In the genomic region with DNA sequence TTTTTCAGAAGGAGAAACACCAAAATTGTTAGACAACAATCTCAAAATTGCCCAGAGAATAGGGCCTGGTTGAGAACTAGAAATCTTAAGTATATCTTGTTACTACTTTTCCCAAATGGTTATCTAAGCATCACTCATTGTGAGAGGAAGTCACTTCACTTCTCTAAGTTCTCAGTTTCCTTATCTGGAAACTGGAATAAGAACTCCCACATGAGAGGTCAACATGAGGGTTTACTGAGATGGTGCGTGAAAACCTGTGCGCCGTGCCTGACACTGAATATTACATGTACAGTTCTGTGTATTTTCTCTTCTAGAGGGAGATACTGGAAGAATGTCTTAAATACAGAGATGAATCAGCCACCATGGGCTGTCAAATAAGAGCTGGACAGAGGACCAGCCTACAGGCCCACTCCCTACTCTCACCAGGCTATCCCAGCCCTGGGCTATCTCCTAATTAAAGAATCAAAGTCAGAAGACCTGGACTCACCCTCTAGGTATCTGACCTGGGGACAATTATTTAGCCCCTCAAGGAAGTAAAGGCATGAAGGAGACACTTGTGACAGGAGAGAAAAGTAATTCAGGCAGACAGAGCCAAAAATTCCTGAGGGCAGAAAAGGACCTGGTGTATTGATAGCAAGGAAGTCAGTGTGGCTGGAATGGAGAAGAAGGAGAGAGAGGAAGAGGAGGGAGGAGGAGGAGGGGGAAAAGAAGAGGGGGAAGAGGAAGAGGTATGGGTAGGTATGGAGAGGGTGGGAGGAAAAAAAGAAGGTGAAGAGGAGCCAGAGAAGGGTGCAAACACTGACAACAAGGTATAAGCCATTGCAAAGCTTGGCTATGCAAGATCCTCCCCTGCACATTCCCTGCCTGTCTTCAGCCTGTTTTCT, we compare ENCODE assay signal across 26 cellular contexts.
"Had no signal": no experiment of that assay in that cellular context is flagged by ENCODE, and none has a peak within 500 bp of the region (broad histone marks: within the 10 kb centered on the region; RNA-seq: fewer than 3 reads in every experiment).

No MANE protein-coding gene starts in this region.

- H3K36me3 ChIP-seq: ascending aorta, heart right ventricle, left lung, neutrophil, stomach, thoracic aorta, upper lobe of left lung had no signal

- DNase-seq: activated CD4-positive, alpha-beta T cell treated with anti-CD3 and anti-CD28 coated beads, Interleukin-2, amount 50 U/mL, for 1 hour; activated CD4-positive, CD25-positive, alpha-beta regulatory T cell treated with anti-CD3 and anti-CD28 coated beads, Interleukin-2, amount 50 U/mL, for 72 hours; activated CD8-positive, alpha-beta memory T cell treated with anti-CD3 and anti-CD28 coated beads, Interleukin-2, amount 50 U/mL, for 48 hours; activated effector memory CD4-positive, alpha-beta T cell treated with Interleukin-2 at 50 U/mL for 16 hours; activated naive CD4-positive, alpha-beta T cell treated with anti-CD3 and anti-CD28 coated beads, Interleukin-2, amount 10 ng/mL, durations not matched to agents 7 days and 5 days; activated naive CD8-positive, alpha-beta T cell treated with anti-CD3 and anti-CD28 coated beads, Interleukin-2, amount 50 U/mL, for 24 hours; activated T-cell treated with anti-CD3 and anti-CD28 coated beads, Interleukin-2, amount 50 U/mL, for 48 hours; cortex of kidney; effector CD8-positive, alpha-beta T cell; heart right ventricle; left lung; stimulated activated CD4-positive, alpha-beta T cell treated with anti-CD3 and anti-CD28 coated beads, Interleukin-4, amount 100 ng/mL, for 24 hours; stomach; T-cell; upper lobe of left lung had no signal

- H3K9ac ChIP-seq: parathyroid adenoma had no signal

- H3K27me3 ChIP-seq: ascending aorta, heart right ventricle, left lung, neutrophil, stomach, upper lobe of left lung had no signal

- H3K36me3 Mint-ChIP-seq: activated naive CD4-positive, alpha-beta T cell treated with anti-CD3 and anti-CD28 coated beads, Interleukin-2, amount 10 ng/mL, durations not matched to agents 7 days and 5 days; natural killer cell treated with Interleukin-12 subunit alpha and Interleukin-12 subunit beta and Interleukin-15 and Interleukin-18, amount 100 ng/mL, for 72 hours; stimulated activated effector memory CD8-positive, alpha-beta T cell treated with anti-CD3 and anti-CD28 coated beads, Interleukin-12 subunit alpha, Interleukin-12 subunit beta, amount 100 ng/mL, for 72 hours; T-cell had no signal

- H3K27me3 Mint-ChIP-seq: activated naive CD8-positive, alpha-beta T cell treated with anti-CD3 and anti-CD28 coated beads, Interleukin-2, amount 50 U/mL, for 24 hours; memory B cell had no signal

- H3K27ac ChIP-seq: heart right ventricle, left lung, neutrophil, parathyroid adenoma, VCaP had no signal

- H3K4me1 Mint-ChIP-seq: activated naive CD4-positive, alpha-beta T cell treated with anti-CD3 and anti-CD28 coated beads, Interleukin-2, amount 10 ng/mL, durations not matched to agents 7 days and 5 days; activated naive CD8-positive, alpha-beta T cell treated with anti-CD3 and anti-CD28 coated beads, Interleukin-2, amount 50 U/mL, for 24 hours; central memory CD8-positive, alpha-beta T cell; memory B cell; stimulated activated effector memory CD8-positive, alpha-beta T cell treated with anti-CD3 and anti-CD28 coated beads, Interleukin-12 subunit alpha, Interleukin-12 subunit beta, amount 100 ng/mL, for 72 hours; T-cell had no signal

- H3K9me3 ChIP-seq: neutrophil had no signal

- H3K4me3 ChIP-seq: ascending aorta, heart right ventricle, left lung, stomach, thoracic aorta, upper lobe of left lung had no signal

- H2AFZ ChIP-seq: parathyroid adenoma had no signal

- H3K4me3 Mint-ChIP-seq: activated naive CD4-positive, alpha-beta T cell treated with anti-CD3 and anti-CD28 coated beads, Interleukin-2, amount 10 ng/mL, durations not matched to agents 7 days and 5 days; activated naive CD8-positive, alpha-beta T cell treated with anti-CD3 and anti-CD28 coated beads, Interleukin-2, amount 50 U/mL, for 24 hours; central memory CD8-positive, alpha-beta T cell; memory B cell; natural killer cell treated with Interleukin-12 subunit alpha and Interleukin-12 subunit beta and Interleukin-15 and Interleukin-18, amount 100 ng/mL, for 72 hours; stimulated activated effector memory CD8-positive, alpha-beta T cell treated with anti-CD3 and anti-CD28 coated beads, Interleukin-12 subunit alpha, Interleukin-12 subunit beta, amount 100 ng/mL, for 72 hours; T-cell had no signal

- H3K9me3 Mint-ChIP-seq: activated naive CD4-positive, alpha-beta T cell treated with anti-CD3 and anti-CD28 coated beads, Interleukin-2, amount 10 ng/mL, durations not matched to agents 7 days and 5 days; stimulated activated effector memory CD8-positive, alpha-beta T cell treated with anti-CD3 and anti-CD28 coated beads, Interleukin-12 subunit alpha, Interleukin-12 subunit beta, amount 100 ng/mL, for 72 hours had no signal

- H3K79me2 ChIP-seq: parathyroid adenoma had no signal

- H3K27ac Mint-ChIP-seq: activated naive CD4-positive, alpha-beta T cell treated with anti-CD3 and anti-CD28 coated beads, Interleukin-2, amount 10 ng/mL, durations not matched to agents 7 days and 5 days; activated naive CD8-positive, alpha-beta T cell treated with anti-CD3 and anti-CD28 coated beads, Interleukin-2, amount 50 U/mL, for 24 hours; memory B cell; natural killer cell treated with Interleukin-12 subunit alpha and Interleukin-12 subunit beta and Interleukin-15 and Interleukin-18, amount 100 ng/mL, for 72 hours; stimulated activated effector memory CD8-positive, alpha-beta T cell treated with anti-CD3 and anti-CD28 coated beads, Interleukin-12 subunit alpha, Interleukin-12 subunit beta, amount 100 ng/mL, for 72 hours; T-cell had no signal

- H3K4me1 ChIP-seq: parathyroid adenoma, stomach, upper lobe of left lung had no signal

- ATAC-seq: activated naive CD8-positive, alpha-beta T cell treated with anti-CD3 and anti-CD28 coated beads, Interleukin-2, amount 50 U/mL, for 24 hours; esophagus mucosa; heart right ventricle; left lung; natural killer cell treated with Interleukin-12 subunit alpha and Interleukin-12 subunit beta and Interleukin-15 and Interleukin-18, amount 100 ng/mL, for 72 hours; sciatic nerve; stimulated activated effector memory CD8-positive, alpha-beta T cell treated with anti-CD3 and anti-CD28 coated beads, Interleukin-12 subunit alpha, Interleukin-12 subunit beta, amount 100 ng/mL, for 72 hours; T-cell had no signal
